32 cellular contexts compared by ENCODE assay signal in the genomic region with DNA sequence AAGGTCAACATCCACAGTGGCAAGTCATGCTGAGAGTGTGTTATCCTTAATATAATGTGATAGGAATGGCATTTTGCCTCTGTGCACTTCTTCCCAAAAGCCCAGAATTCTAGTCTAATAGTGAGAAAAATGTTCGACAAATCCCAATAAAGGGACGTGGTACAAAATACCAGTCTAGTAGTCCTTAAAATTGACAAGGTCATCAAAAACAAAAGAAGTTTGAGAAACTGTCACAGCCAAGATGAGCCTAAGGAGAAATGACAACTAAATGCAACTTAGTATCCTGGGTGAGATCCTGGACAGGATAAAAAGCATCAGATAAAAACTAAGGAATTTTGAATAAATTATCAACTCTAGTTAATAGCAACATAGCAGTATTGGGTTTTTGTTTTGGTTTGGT. TPM values are rescaled to one million over a fixed set of nuclear protein-coding genes. Genes with fewer than 3 reads are reported as not detected.
"Had no signal": no experiment of that assay in that cellular context is flagged by ENCODE, and none has a peak within 500 bp of the region (broad histone marks: within the 10 kb centered on the region; RNA-seq: fewer than 3 reads in every experiment).

No MANE protein-coding gene starts in this region.

- H3K4me1 ChIP-seq: colonic mucosa, esophagus muscularis mucosa, esophagus squamous epithelium, foreskin keratinocyte, gastrocnemius medialis, gastroesophageal sphincter, heart left ventricle, heart right ventricle had no signal

- ATAC-seq: effector memory CD8-positive, alpha-beta T cell; esophagus mucosa; foreskin keratinocyte; gastrocnemius medialis; gastroesophageal sphincter; heart left ventricle; heart right ventricle had no signal

- FAIRE-seq: colon, endometrium, endothelial cell of umbilical vein, frontal cortex had no signal

- H3K9me3 ChIP-seq: colonic mucosa, esophagus muscularis mucosa, esophagus squamous epithelium, gastrocnemius medialis, gastroesophageal sphincter, heart left ventricle, heart right ventricle had no signal

- H3K4me3 ChIP-seq: colonic mucosa, coronary artery, dorsolateral prefrontal cortex, esophagus muscularis mucosa, esophagus squamous epithelium, gastrocnemius medialis, gastroesophageal sphincter, heart left ventricle, heart right ventricle had no signal

- H3K27me3 ChIP-seq: colonic mucosa, dorsolateral prefrontal cortex, esophagus muscularis mucosa, esophagus squamous epithelium, foreskin keratinocyte, gastrocnemius medialis, gastroesophageal sphincter, heart left ventricle had no signal

- H3K36me3 ChIP-seq: colonic mucosa, esophagus muscularis mucosa, esophagus squamous epithelium, gastrocnemius medialis, gastroesophageal sphincter, heart left ventricle, heart right ventricle had no signal

- DNase-seq: colonic mucosa; cortex of kidney; dermis blood vessel endothelial cell; dorsolateral prefrontal cortex; effector CD4-positive, alpha-beta T cell; effector CD8-positive, alpha-beta T cell; effector memory CD4-positive, alpha-beta T cell; effector memory CD8-positive, alpha-beta T cell; endodermal cell; erythroblast; esophagus squamous epithelium; foreskin fibroblast; foreskin keratinocyte; foreskin melanocyte; gastrocnemius medialis; glutamatergic neuron; head of caudate nucleus; heart left ventricle; heart right ventricle had no signal

- H3K27ac ChIP-seq: colonic mucosa, coronary artery, dorsolateral prefrontal cortex, epithelial cell of prostate, esophagus muscularis mucosa, esophagus squamous epithelium, foreskin keratinocyte, gastrocnemius medialis, gastroesophageal sphincter, heart left ventricle, heart right ventricle had no signal

RNA-seq across cellular contexts. Expression of a gene that starts 14.4 kb away (rescaled TPM):
- total RNA-seq: dermis blood vessel endothelial cell, dermis microvascular lymphatic vessel endothelial cell, endothelial cell of umbilical vein, epithelial cell of proximal tubule, fibroblast of villous mesenchyme, foreskin keratinocyte, glomerular endothelial cell had no signal
- polyA plus RNA-seq: endothelial cell of umbilical vein, foreskin keratinocyte, heart left ventricle had no signal
